ENCODE assay signal across 12 cellular contexts in the genomic region with DNA sequence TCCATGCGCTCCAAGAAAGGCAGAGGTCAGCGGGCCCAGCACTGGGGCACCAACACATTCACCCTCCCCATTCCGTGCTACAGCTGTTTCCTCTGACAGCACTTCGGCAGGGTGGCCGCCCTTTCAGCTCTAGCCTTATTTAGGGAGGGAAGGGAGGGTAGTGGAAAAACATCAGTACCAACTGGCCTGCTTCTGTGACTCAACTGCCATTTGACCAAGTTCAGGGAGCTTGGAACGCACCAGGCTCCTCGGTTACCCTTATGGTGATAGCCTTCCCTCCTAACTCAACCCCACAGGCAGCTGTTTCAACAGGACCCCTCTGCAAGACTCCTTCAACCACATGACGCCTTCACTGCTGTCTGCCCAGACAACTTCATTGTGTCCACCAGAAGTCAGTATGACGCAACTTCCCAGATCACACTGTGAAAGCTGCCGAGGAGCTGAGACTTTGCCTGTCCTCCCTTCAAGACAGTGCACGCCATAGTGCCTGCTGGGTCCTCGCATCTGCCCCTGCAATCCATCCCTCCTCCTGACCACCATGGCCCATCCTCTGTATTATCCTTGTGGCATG.
DNase-seq lines count a peak whose midpoint lies in the region; ATAC-seq, FAIRE-seq and TF ChIP-seq lines count a peak whose summit lies in the region.
"Had no signal": no experiment of that assay in that cellular context is flagged by ENCODE, and none has a peak within 500 bp of the region (broad histone marks: within the 10 kb centered on the region; RNA-seq: fewer than 3 reads in every experiment).

No MANE protein-coding gene starts in this region.

- H3K79me2 ChIP-seq in astrocyte (ENCODE audit: insufficient read depth, low read length): peaks cover 77% of the 10 kb centered on the region

- no peaks in the 10 kb centered on the region for H3K9me3 ChIP-seq in Caco-2
- H3K9me3 ChIP-seq in astrocyte (ENCODE audit: insufficient read depth, low read depth, low read length): peaks cover 12% of the 10 kb centered on the region
- H3K9me3 ChIP-seq in left ventricle myocardium inferior (replicated peaks): no peaks in the 10 kb centered on the region
- H3K9me3 ChIP-seq: BE2C had no signal

- no TSS peak for BruUV-seq in Caco-2 (replicated peaks; lab: Mats Ljungman, UMichigan)

- no peak overlapping the region for H3K9ac ChIP-seq in astrocyte (ENCODE audit: low read length)

- intact Hi-C loops in Caco-2 (cut with micrococcal nuclease; ENCODE audit: unreplicated experiment): no loop called here
- intact Hi-C loops in left ventricle myocardium inferior (cut with micrococcal nuclease): no loop called here

- TF ChIP-seq POLR2A in GM12892 (IDR thresholded peaks at IDR 0.05; ENCODE audit: low read depth, low read length): no peak

- H3K27me3 Mint-ChIP-seq in Caco-2 (ENCODE audit: insufficient read depth, unreplicated experiment) (no peaks in the 10 kb centered on the region), astrocyte (ENCODE audit: low read depth, unreplicated experiment) (no peaks in the 10 kb centered on the region), progenitor cell of endocrine pancreas (no peaks in the 10 kb centered on the region)
- H3K27me3 Mint-ChIP-seq in activated CD4-positive, alpha-beta memory T cell treated with anti-CD3 and anti-CD28 coated beads, Interleukin-2, amount 10 ng/mL, durations not matched to agents 7 days and 5 days: no peaks in the 10 kb centered on the region

- ATAC-seq in GM21360 (IDR thresholded peaks at IDR 0.05; ENCODE audit: unreplicated experiment): no peak

- H2AFZ ChIP-seq in astrocyte (ENCODE audit: low read depth, low read length): no peak overlapping the region

- CTCF ChIA-PET in Caco-2 (lab: Charles Lee): interaction anchor here (0.5 kb wide), 1 partner anchor 16 kb away, joined by 4 read pairs; no protein-coding TSS in a partner anchor
- CTCF ChIA-PET in activated CD4-positive, alpha-beta memory T cell treated with anti-CD3 and anti-CD28 coated beads, Interleukin-2, amount 10 ng/mL, durations not matched to agents 7 days and 5 days (lab: Charles Lee): interaction anchor here (1.1 to 4.2 kb wide), 3 partner anchors 24 to 180 kb away, joined by 3 to 43 read pairs (median 4); no protein-coding TSS in a partner anchor

- no peak overlapping the region for H3K4me2 ChIP-seq in astrocyte (ENCODE audit: low read length)

- no peaks in the 10 kb centered on the region; the same call in 1 of the 2 replicates for H3K36me3 ChIP-seq in Caco-2 (ENCODE audit: control insufficient read depth, insufficient read depth, low read length)
- H3K36me3 ChIP-seq in astrocyte (ENCODE audit: insufficient read depth, low read length): peaks cover 49% of the 10 kb centered on the region
- H3K36me3 ChIP-seq in left ventricle myocardium inferior: peaks cover 4% of the 10 kb centered on the region

- peaks cover 49% of the 10 kb centered on the region for H3K36me3 Mint-ChIP-seq in Caco-2 (ENCODE audit: insufficient read depth, unreplicated experiment)
- peaks cover 29% of the 10 kb centered on the region for H3K36me3 Mint-ChIP-seq in astrocyte (ENCODE audit: low read depth, unreplicated experiment)
- H3K36me3 Mint-ChIP-seq in progenitor cell of endocrine pancreas (ENCODE audit: insufficient read depth): peaks cover 17% of the 10 kb centered on the region
- H3K36me3 Mint-ChIP-seq in activated CD4-positive, alpha-beta memory T cell treated with anti-CD3 and anti-CD28 coated beads, Interleukin-2, amount 10 ng/mL, durations not matched to agents 7 days and 5 days (ENCODE audit: low read depth): peaks cover 4% of the 10 kb centered on the region

- H3K27ac Mint-ChIP-seq in Caco-2 (ENCODE audit: unreplicated experiment) (peak overlapping the region; percentile 79), astrocyte (ENCODE audit: unreplicated experiment) (peak overlapping the region; percentile 64), progenitor cell of endocrine pancreas (peak overlapping the region; percentile 67)
- H3K27ac Mint-ChIP-seq in activated CD4-positive, alpha-beta memory T cell treated with anti-CD3 and anti-CD28 coated beads, Interleukin-2, amount 10 ng/mL, durations not matched to agents 7 days and 5 days: no peak overlapping the region
- H3K27ac Mint-ChIP-seq: activated T-helper 2 cell treated with anti-CD3 and anti-CD28 coated beads, Interferon-gamma antibody, Interleukin-2, Interleukin-4, amounts not matched to agents 10 μg/mL and 5 μg/mL and 100 μg/mL, durations not matched to agents 14 hours and 24 hours and 36 hours had no signal

- DNase-seq in Caco-2: no peak
- no peak for DNase-seq in astrocyte (ENCODE audit: low read depth)
- DNase-seq in left ventricle myocardium inferior: peak; percentile 44
- DNase-seq in progenitor cell of endocrine pancreas (ENCODE audit: low spot score, unreplicated experiment): no peak
- no peak for DNase-seq in GM12892 (ENCODE audit: insufficient read length)
- no peak for DNase-seq in pons (ENCODE audit: low spot score)
- no peak for DNase-seq in activated CD4-positive, alpha-beta memory T cell treated with anti-CD3 and anti-CD28 coated beads, Interleukin-2, amount 10 ng/mL, durations not matched to agents 7 days and 5 days
- DNase-seq: BE2C, NCI-H1092 treated with DMSO at 0.1 percent for 48 hours had no signal

- POLR2A ChIA-PET in Caco-2 (lab: Charles Lee): no interaction called here
- POLR2A ChIA-PET in activated CD4-positive, alpha-beta memory T cell treated with anti-CD3 and anti-CD28 coated beads, Interleukin-2, amount 10 ng/mL, durations not matched to agents 7 days and 5 days (lab: Charles Lee): no interaction called here

- H3K4me3 Mint-ChIP-seq in Caco-2 (ENCODE audit: unreplicated experiment) (no peak overlapping the region), astrocyte (ENCODE audit: unreplicated experiment) (no peak overlapping the region), progenitor cell of endocrine pancreas (ENCODE audit: low read depth) (no peak overlapping the region)
- H3K4me3 Mint-ChIP-seq in activated CD4-positive, alpha-beta memory T cell treated with anti-CD3 and anti-CD28 coated beads, Interleukin-2, amount 10 ng/mL, durations not matched to agents 7 days and 5 days: no peak overlapping the region

- no peaks in the 10 kb centered on the region for H3K27me3 ChIP-seq in Caco-2 (replicated peaks; ENCODE audit: control insufficient read depth, insufficient read depth, low read length)
- no peaks in the 10 kb centered on the region for H3K27me3 ChIP-seq in astrocyte (ENCODE audit: insufficient read depth, low read length)
- H3K27me3 ChIP-seq in left ventricle myocardium inferior (ENCODE audit: low read depth): no peaks in the 10 kb centered on the region
- H3K27me3 ChIP-seq: BE2C had no signal

- no peak for TF ChIP-seq CTCF in Caco-2 (IDR thresholded peaks at IDR 0.05; ENCODE audit: insufficient read depth in 1 of 2, low read depth in 1 of 2, low read length in 1 of 2, severe bottlenecking in 1 of 2, unreplicated experiment in 1 of 2)
- no peak for TF ChIP-seq CTCF in astrocyte (IDR thresholded peaks at IDR 0.05; ENCODE audit: insufficient read depth, low read depth, low read length)
- TF ChIP-seq CTCF in left ventricle myocardium inferior (IDR thresholded peaks at IDR 0.05; ENCODE audit: borderline replicate concordance): no peak
- TF ChIP-seq CTCF in progenitor cell of endocrine pancreas (IDR thresholded peaks at IDR 0.05; ENCODE audit: unreplicated experiment): no peak

- H3K9me3 Mint-ChIP-seq in Caco-2 (ENCODE audit: unreplicated experiment) (no peaks in the 10 kb centered on the region), astrocyte (ENCODE audit: unreplicated experiment) (peaks cover 7% of the 10 kb centered on the region), progenitor cell of endocrine pancreas (ENCODE audit: low read depth) (no peaks in the 10 kb centered on the region)
- H3K9me3 Mint-ChIP-seq in activated CD4-positive, alpha-beta memory T cell treated with anti-CD3 and anti-CD28 coated beads, Interleukin-2, amount 10 ng/mL, durations not matched to agents 7 days and 5 days: no peaks in the 10 kb centered on the region

- FAIRE-seq in astrocyte (lab: Jason Lieb, UNC) (no peak), GM12892 (lab: Jason Lieb, UNC) (no peak)

- H4K20me1 ChIP-seq in astrocyte (ENCODE audit: insufficient read depth, low read length): no peaks in the 10 kb centered on the region

- peaks cover 37% of the 10 kb centered on the region for H3K4me1 Mint-ChIP-seq in Caco-2 (ENCODE audit: low read depth, unreplicated experiment)
- peaks cover 70% of the 10 kb centered on the region for H3K4me1 Mint-ChIP-seq in astrocyte (ENCODE audit: low read depth, unreplicated experiment)
- peaks cover 51% of the 10 kb centered on the region for H3K4me1 Mint-ChIP-seq in progenitor cell of endocrine pancreas (ENCODE audit: low read depth)
- H3K4me1 Mint-ChIP-seq in activated CD4-positive, alpha-beta memory T cell treated with anti-CD3 and anti-CD28 coated beads, Interleukin-2, amount 10 ng/mL, durations not matched to agents 7 days and 5 days: peaks cover 9% of the 10 kb centered on the region

- no peak overlapping the region for H3K4me3 ChIP-seq in Caco-2 (ENCODE audit: low read depth, low read length)
- no peak overlapping the region for H3K4me3 ChIP-seq in astrocyte (ENCODE audit: insufficient read depth, low read depth, low read length)
- H3K4me3 ChIP-seq in left ventricle myocardium inferior: no peak overlapping the region
- H3K4me3 ChIP-seq: skin epidermis had no signal

- peak overlapping the region; percentile 82 for H3K27ac ChIP-seq in astrocyte (ENCODE audit: low read depth, low read length)
- peak overlapping the region; percentile 87 for H3K27ac ChIP-seq in left ventricle myocardium inferior (replicated peaks)

- H3K4me1 ChIP-seq in Caco-2: peaks cover 30% of the 10 kb centered on the region
- H3K4me1 ChIP-seq in astrocyte (ENCODE audit: insufficient read depth, low read length): peaks cover 40% of the 10 kb centered on the region
- H3K4me1 ChIP-seq in left ventricle myocardium inferior: peaks cover 77% of the 10 kb centered on the region
- H3K4me1 ChIP-seq: BE2C had no signal
